8 cellular contexts compared by ENCODE assay signal in the genomic region with DNA sequence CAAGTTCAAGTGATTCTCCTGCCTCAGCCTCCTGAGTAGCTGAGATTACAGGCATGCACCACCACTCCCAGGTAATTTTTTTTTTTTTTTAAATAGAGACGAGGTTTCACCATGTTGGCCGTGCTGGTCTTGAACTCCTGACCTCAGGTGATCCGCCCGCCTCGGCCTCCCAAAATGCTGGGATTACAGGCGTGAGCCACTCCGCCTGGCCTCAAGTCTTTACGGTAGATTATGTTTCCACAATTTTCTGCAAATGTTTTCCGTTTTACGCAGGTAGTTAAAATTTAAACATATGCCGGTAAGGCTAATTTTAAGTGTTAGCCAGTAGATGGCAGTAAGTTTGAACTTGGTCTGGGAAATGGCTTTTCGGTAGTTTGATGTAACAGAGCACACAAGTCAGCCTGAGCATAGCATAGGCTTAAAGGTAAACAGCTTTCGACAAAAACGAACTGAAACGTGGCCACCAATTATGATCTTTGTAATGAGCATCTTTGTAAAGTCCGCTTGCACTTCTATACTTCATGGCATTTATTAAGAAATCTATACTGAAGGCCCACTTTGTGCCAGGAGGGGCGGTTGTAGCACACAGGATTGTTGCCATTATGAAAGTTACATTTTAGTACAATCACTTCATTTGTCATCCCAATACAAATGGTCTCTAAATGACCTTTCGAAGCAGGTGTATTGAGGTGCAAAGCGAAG. TPM values are rescaled to one million over a fixed set of nuclear protein-coding genes. Genes with fewer than 3 reads are reported as not detected.
A peak's percentile ranks its signal among the peaks of the same experiment; 100 is the strongest.
DNase-seq lines count a peak whose midpoint lies in the region; ATAC-seq and TF ChIP-seq lines count a peak whose summit lies in the region.

No MANE protein-coding gene starts in this region.

- peak overlapping the region; percentile 64 for H3K27ac Mint-ChIP-seq in CD4-positive, alpha-beta T cell
- H3K27ac Mint-ChIP-seq in memory B cell: no peak overlapping the region

- peak; percentile 50 for ATAC-seq in CD4-positive, alpha-beta T cell (ENCODE audit: poor library complexity)
- peak; percentile 70 for ATAC-seq in GM18519 (IDR thresholded peaks at IDR 0.05; ENCODE audit: low FRiP score, unreplicated experiment)
- no peak for ATAC-seq in Panc1
- ATAC-seq in memory B cell (ENCODE audit: low read depth): peak; percentile 67

- H3K36me3 Mint-ChIP-seq in CD4-positive, alpha-beta T cell (ENCODE audit: low read depth): no peaks in the 10 kb centered on the region
- H3K36me3 Mint-ChIP-seq in memory B cell: peaks cover 2% of the 10 kb centered on the region

- TF ChIP-seq CTCF in CD4-positive, alpha-beta T cell (IDR thresholded peaks at IDR 0.05): peak; percentile 58
- TF ChIP-seq CTCF in Panc1 (IDR thresholded peaks at IDR 0.05): peak; percentile 67
- TF ChIP-seq CTCF in dorsolateral prefrontal cortex (IDR thresholded peaks at IDR 0.05 in 54 of 56, conservative IDR thresholded peaks at IDR 0.05 in 2 of 56; ENCODE audit: low read depth in 1 of 56, partially characterized antibody in 56 of 56): peak in 55 of 56 donors; percentile 31 to 71 (median 51)

- peaks cover 2% of the 10 kb centered on the region for H3K9me3 Mint-ChIP-seq in CD4-positive, alpha-beta T cell
- peaks cover 4% of the 10 kb centered on the region for H3K9me3 Mint-ChIP-seq in memory B cell

- H3K4me3 ChIP-seq in Panc1 (ENCODE audit: low read depth in 2 of 2, low read length in 2 of 2) (peak overlapping the region in 1 of 2 experiments; percentile 30; a peak in 1 of 4 replicates), dorsolateral prefrontal cortex (no peak overlapping the region)
- H3K4me3 ChIP-seq in effector memory CD4-positive, alpha-beta T cell (ENCODE audit: insufficient read depth, low read depth, low read length, poor library complexity, severe bottlenecking): no peak overlapping the region

- no peaks in the 10 kb centered on the region for H3K27me3 ChIP-seq in CD4-positive, alpha-beta T cell (ENCODE audit: control insufficient read depth, insufficient read depth, low read length)
- no peaks in the 10 kb centered on the region; the same call in 1 of the 2 replicates for H3K27me3 ChIP-seq in Panc1 (ENCODE audit: control insufficient read depth, insufficient read depth, low read length)
- no peaks in the 10 kb centered on the region for H3K27me3 ChIP-seq in dorsolateral prefrontal cortex
- H3K27me3 ChIP-seq in effector memory CD4-positive, alpha-beta T cell (replicated peaks; ENCODE audit: control insufficient read depth, insufficient read depth, low read length, poor library complexity, severe bottlenecking): no peaks in the 10 kb centered on the region

- CTCF ChIA-PET in CD4-positive, alpha-beta T cell (lab: Charles Lee): interaction anchor here (1.2 kb wide), 1 partner anchor 125 kb away, joined by 5 read pairs; a partner anchor contains a TSS
- CTCF ChIA-PET in Panc1 (lab: Charles Lee): no interaction called here

- no TSS peak for BruUV-seq in Panc1 (replicated peaks; lab: Mats Ljungman, UMichigan)

- H3K27me3 Mint-ChIP-seq in CD4-positive, alpha-beta T cell: no peaks in the 10 kb centered on the region
- H3K27me3 Mint-ChIP-seq in memory B cell: peaks cover 9% of the 10 kb centered on the region

- intact Hi-C loops in CD4-positive, alpha-beta T cell (cut with DNase I, micrococcal nuclease): loop anchor here (1.0 to 10.0 kb wide), 4 partner anchors 126 to 551 kb away; a partner anchor contains a TSS
- intact Hi-C loops in Panc1 (cut with micrococcal nuclease; ENCODE audit: unreplicated experiment) (no loop called here), dorsolateral prefrontal cortex (cut with DNase I) (loop anchor here (10.0 kb wide), 3 partner anchors 266 to 556 kb away; no protein-coding TSS in a partner anchor), posterior vena cava (cut with DNase I) (loop anchor here in 1 of 2 donors (10.0 kb wide), 1 partner anchor 556 kb away; no protein-coding TSS in a partner anchor)

- H3K4me1 ChIP-seq in Panc1 (ENCODE audit: control insufficient read depth, insufficient read depth, low read length): no peaks in the 10 kb centered on the region
- no peaks in the 10 kb centered on the region for H3K4me1 ChIP-seq in effector memory CD4-positive, alpha-beta T cell (ENCODE audit: control insufficient read depth, insufficient read depth, low read length, poor library complexity, severe bottlenecking)

- peak overlapping the region; percentile 77 for H3K4me3 Mint-ChIP-seq in CD4-positive, alpha-beta T cell
- H3K4me3 Mint-ChIP-seq in memory B cell: peak overlapping the region; percentile 15

- DNase-seq in CD4-positive, alpha-beta T cell: no peak
- peak; percentile 15 for DNase-seq in HS-5 (ENCODE audit: low read depth)
- peak; percentile 20 for DNase-seq in Panc1 (ENCODE audit: low read depth, low spot score)
- DNase-seq in dorsolateral prefrontal cortex: no peak
- DNase-seq in memory B cell (ENCODE audit: low spot score in 2 of 2): peak in 1 of 2 donors; percentile 25
- no peak for DNase-seq in effector memory CD4-positive, alpha-beta T cell
- DNase-seq in posterior vena cava (ENCODE audit: low spot score): no peak

- no peaks in the 10 kb centered on the region for H3K36me3 ChIP-seq in Panc1 (ENCODE audit: control insufficient read depth, insufficient read depth, low read length)
- no peaks in the 10 kb centered on the region for H3K36me3 ChIP-seq in effector memory CD4-positive, alpha-beta T cell (ENCODE audit: control insufficient read depth, insufficient read depth, low read length)

- peaks cover 2% of the 10 kb centered on the region for H3K9me3 ChIP-seq in CD4-positive, alpha-beta T cell (ENCODE audit: control insufficient read depth, low read length)
- no peaks in the 10 kb centered on the region for H3K9me3 ChIP-seq in Panc1 (ENCODE audit: control insufficient read depth, insufficient read depth, low read depth, low read length)
- H3K9me3 ChIP-seq in effector memory CD4-positive, alpha-beta T cell (ENCODE audit: control insufficient read depth, low read length): no peaks in the 10 kb centered on the region

- in situ Hi-C loops in Panc1 (cut with HindIII; ENCODE audit: low pct_unique_long_range_greater_than_20kb, low sequenced_read_pairs): no loop called here

- peaks cover 28% of the 10 kb centered on the region for H3K4me1 Mint-ChIP-seq in CD4-positive, alpha-beta T cell (ENCODE audit: low read depth)
- H3K4me1 Mint-ChIP-seq in memory B cell: peaks cover 4% of the 10 kb centered on the region

- no peak overlapping the region for H3K27ac ChIP-seq in CD4-positive, alpha-beta T cell (ENCODE audit: low read depth, low read length)
- H3K27ac ChIP-seq in Panc1 (ENCODE audit: low read length) (no peak overlapping the region), dorsolateral prefrontal cortex (no peak overlapping the region)
- H3K27ac ChIP-seq in effector memory CD4-positive, alpha-beta T cell (ENCODE audit: insufficient read depth, low read length, poor library complexity, severe bottlenecking): no peak overlapping the region

- POLR2A ChIA-PET in CD4-positive, alpha-beta T cell (lab: Charles Lee): interaction anchor here (0.6 to 2.6 kb wide), 4 partner anchors 125 to 434 kb away, joined by 3 to 13 read pairs (median 4); a partner anchor contains a TSS
- POLR2A ChIA-PET in Panc1 (lab: Charles Lee): no interaction called here

RNA-seq across cellular contexts. Expression of a gene that starts 31.1 kb away (rescaled TPM):
- total RNA-seq in CD4-positive, alpha-beta T cell: not detected
- total RNA-seq in Panc1 (2021; ENCODE audit: unreplicated experiment) (not detected), dorsolateral prefrontal cortex (1 to 10 TPM in 3 of 120 experiments, under 1 TPM in 77, not detected in 40; 0.23 to 1.3 (median 0.50) TPM), posterior vena cava (not detected)
- polyA plus RNA-seq in Panc1 (2012; ENCODE audit: insufficient read length): not detected

Comparison
In these comparisons a context has a peak if more than half of its experiments do, and no peak if none do; other contexts are left out.
1. DNase-seq: peak in HS-5 (single experiment) and Panc1 (single experiment); none in CD4-positive, alpha-beta T cell (0 of 10), dorsolateral prefrontal cortex (0 of 10), effector memory CD4-positive, alpha-beta T cell (0 of 3) and posterior vena cava (single experiment).
2. Peak in every context shown above with its lines, with median percentiles within 50 percentile points of each other: CTCF ChIP-seq.